16 cellular contexts compared by ENCODE assay signal in genomic region chr16:24991349-24991748, GRCh38. TPM values are rescaled to one million over a fixed set of nuclear protein-coding genes. Genes with fewer than 3 reads are reported as not detected.
DNase-seq lines count a peak whose midpoint lies in the region; ATAC-seq, FAIRE-seq and TF ChIP-seq lines count a peak whose summit lies in the region.
"Had no signal": no experiment of that assay in that cellular context is flagged by ENCODE, and none has a peak within 500 bp of the region (broad histone marks: within the 10 kb centered on the region; RNA-seq: fewer than 3 reads in every experiment).

No MANE protein-coding gene starts in this region.

- no peaks in the 10 kb centered on the region for H3K9me3 Mint-ChIP-seq in osteocyte (ENCODE audit: unreplicated experiment)
- no peaks in the 10 kb centered on the region for H3K9me3 Mint-ChIP-seq in type B pancreatic cell
- H3K9me3 Mint-ChIP-seq: activated CD4-positive, alpha-beta memory T cell treated with anti-CD3 and anti-CD28 coated beads for 36 hours; natural killer cell; stimulated activated naive CD8-positive, alpha-beta T cell treated with anti-CD3 and anti-CD28 coated beads, Interleukin-15, Interleukin-2, amounts not matched to agents 100 ng/mL and 50 ng/mL, for 24 hours had no signal

- FAIRE-seq in GM12891 (lab: Jason Lieb, UNC): no peak
- FAIRE-seq: H54 had no signal

- H3K4me3 ChIP-seq in heart left ventricle: no peak overlapping the region
- no peak overlapping the region for H3K4me3 ChIP-seq in esophagus muscularis mucosa

- peak overlapping the region; percentile 7 to 90 (median 82) for H3K27ac ChIP-seq in heart left ventricle
- peak overlapping the region; percentile 72 to 84 (median 75) for H3K27ac ChIP-seq in esophagus muscularis mucosa (replicated peaks in 1 of 4)

- H3K4me1 Mint-ChIP-seq in osteocyte (ENCODE audit: unreplicated experiment): peaks cover 88% of the 10 kb centered on the region
- H3K4me1 Mint-ChIP-seq in type B pancreatic cell (ENCODE audit: unreplicated experiment): peaks cover 49% of the 10 kb centered on the region

- 25 to 37% (median 31%) methylated on average over 5 of the region's 5 CpGs for WGBS in heart left ventricle, 4 donors
- WGBS in esophagus muscularis mucosa: 65% methylated on average over 5 of the region's 5 CpGs

- ATAC-seq in heart left ventricle: peak in 1 of 4 donors; percentile 23
- no peak for ATAC-seq in left cardiac atrium
- no peak for ATAC-seq in GM21825 (IDR thresholded peaks at IDR 0.05; ENCODE audit: unreplicated experiment)
- ATAC-seq: natural killer cell had no signal

- TF ChIP-seq CTCF in heart left ventricle (IDR thresholded peaks at IDR 0.05) (no peak), esophagus muscularis mucosa (IDR thresholded peaks at IDR 0.05) (no peak), osteocyte (IDR thresholded peaks at IDR 0.05) (no peak), type B pancreatic cell (conservative IDR thresholded peaks at IDR 0.05) (no peak)

- H3K9me3 ChIP-seq in heart left ventricle (no peaks in the 10 kb centered on the region), esophagus muscularis mucosa (no peaks in the 10 kb centered on the region)

- no peaks in the 10 kb centered on the region for H3K36me3 ChIP-seq in heart left ventricle
- H3K36me3 ChIP-seq in esophagus muscularis mucosa: no peaks in the 10 kb centered on the region

- DNase-seq in heart left ventricle (no peak), left cardiac atrium (no peak), esophagus muscularis mucosa (ENCODE audit: extremely low spot score) (no peak), osteocyte (ENCODE audit: extremely low spot score, unreplicated experiment) (no peak), type B pancreatic cell (ENCODE audit: extremely low spot score, unreplicated experiment) (no peak), GM12891 (ENCODE audit: insufficient read length, low spot score) (no peak), LoVo (ENCODE audit: low spot score) (no peak)
- DNase-seq: activated CD4-positive, alpha-beta memory T cell treated with anti-CD3 and anti-CD28 coated beads for 36 hours; islet precursor cell; natural killer cell; NCI-H2081 treated with DMSO at 0.1 percent for 48 hours; NCI-H774; SHP77 treated with DMSO at 0.1 percent for 48 hours had no signal

- intact Hi-C loops in heart left ventricle (cut with DNase I): no loop called here
- intact Hi-C loops in left cardiac atrium (cut with DNase I): no loop called here
- intact Hi-C loops in esophagus muscularis mucosa (cut with DNase I): no loop called here

- no peak for TF ChIP-seq EP300 in esophagus muscularis mucosa (IDR thresholded peaks at IDR 0.05)

- H3K27me3 ChIP-seq in heart left ventricle (no peaks in the 10 kb centered on the region), esophagus muscularis mucosa (no peaks in the 10 kb centered on the region)

- no peaks in the 10 kb centered on the region for H3K36me3 Mint-ChIP-seq in osteocyte (ENCODE audit: unreplicated experiment)
- H3K36me3 Mint-ChIP-seq in type B pancreatic cell: peaks cover 12% of the 10 kb centered on the region
- H3K36me3 Mint-ChIP-seq: activated CD4-positive, alpha-beta memory T cell treated with anti-CD3 and anti-CD28 coated beads for 36 hours; natural killer cell had no signal

- peak overlapping the region; percentile 39 for H3K27ac Mint-ChIP-seq in osteocyte (ENCODE audit: unreplicated experiment)
- H3K27ac Mint-ChIP-seq in type B pancreatic cell: peak overlapping the region; percentile 0
- H3K27ac Mint-ChIP-seq: activated CD4-positive, alpha-beta memory T cell treated with anti-CD3 and anti-CD28 coated beads for 36 hours had no signal

- no peak overlapping the region for H3K4me3 Mint-ChIP-seq in osteocyte (ENCODE audit: unreplicated experiment)
- H3K4me3 Mint-ChIP-seq in type B pancreatic cell: no peak overlapping the region
- H3K4me3 Mint-ChIP-seq: activated CD4-positive, alpha-beta memory T cell treated with anti-CD3 and anti-CD28 coated beads for 36 hours; natural killer cell; stimulated activated naive CD8-positive, alpha-beta T cell treated with anti-CD3 and anti-CD28 coated beads, Interleukin-15, Interleukin-2, amounts not matched to agents 100 ng/mL and 50 ng/mL, for 24 hours had no signal

- H3K4me1 ChIP-seq in heart left ventricle: peaks cover 38 to 100% (median 87%) of the 10 kb centered on the region in 12 donors
- H3K4me1 ChIP-seq in esophagus muscularis mucosa: peaks cover 85 to 97% (median 92%) of the 10 kb centered on the region in 4 donors

- H3K27me3 Mint-ChIP-seq in osteocyte (ENCODE audit: unreplicated experiment) (no peaks in the 10 kb centered on the region), type B pancreatic cell (no peaks in the 10 kb centered on the region)
- H3K27me3 Mint-ChIP-seq: activated CD4-positive, alpha-beta memory T cell treated with anti-CD3 and anti-CD28 coated beads for 36 hours; stimulated activated naive CD8-positive, alpha-beta T cell treated with anti-CD3 and anti-CD28 coated beads, Interleukin-15, Interleukin-2, amounts not matched to agents 100 ng/mL and 50 ng/mL, for 24 hours had no signal

- TF ChIP-seq POLR2A in heart left ventricle (IDR thresholded peaks at IDR 0.05) (no peak), esophagus muscularis mucosa (IDR thresholded peaks at IDR 0.05; ENCODE audit: low read depth) (no peak), GM12891 (IDR thresholded peaks at IDR 0.05; ENCODE audit: low read depth, low read length) (no peak)

TF ChIP-seq in GM12891, 5 proteins besides CTCF, POLR2A, EP300 and RAD21:
- no peak for TF ChIP-seq TAF1 (IDR thresholded peaks at IDR 0.05; ENCODE audit: low read depth, low read length)
- TF ChIP-seq POLR2AphosphoS5 (IDR thresholded peaks at IDR 0.05; ENCODE audit: low read depth, low read length): no peak
- no peak for TF ChIP-seq PAX5 (IDR thresholded peaks at IDR 0.05; ENCODE audit: insufficient read depth, low read length, severe bottlenecking)
- TF ChIP-seq POU2F2 (IDR thresholded peaks at IDR 0.05; ENCODE audit: low read depth, low read length): no peak
- no peak for TF ChIP-seq SPI1 (IDR thresholded peaks at IDR 0.05; ENCODE audit: low read depth, low read length)

RNA-seq across cellular contexts. Expression of gene ARHGAP17, which starts 23.8 kb away (rescaled TPM):
- 100 to 1,000 TPM in 1 of 9 donors, 10 to 100 TPM in 8; 26.3 to 105 (median 70.4) TPM for total RNA-seq in heart left ventricle
- 10 to 100 TPM; 35.1 to 38.2 TPM for polyA plus RNA-seq in heart left ventricle
- 10 to 100 TPM; 49.7 to 50.9 TPM for total RNA-seq in left cardiac atrium
- total RNA-seq in esophagus muscularis mucosa: 10 to 100 TPM; 33.6 to 44.9 (median 38.4) TPM
- 93.4 and 97.3 TPM in 2 replicates for total RNA-seq in osteocyte
- 72.6 and 88.0 TPM in 2 replicates for total RNA-seq in type B pancreatic cell (ENCODE audit: low replicate concordance)
- polyA plus RNA-seq in GM12891 (2012; ENCODE audit: low read depth, missing spikeins): 87.2 TPM
